8 cellular contexts compared by ENCODE assay signal in the genomic region with DNA sequence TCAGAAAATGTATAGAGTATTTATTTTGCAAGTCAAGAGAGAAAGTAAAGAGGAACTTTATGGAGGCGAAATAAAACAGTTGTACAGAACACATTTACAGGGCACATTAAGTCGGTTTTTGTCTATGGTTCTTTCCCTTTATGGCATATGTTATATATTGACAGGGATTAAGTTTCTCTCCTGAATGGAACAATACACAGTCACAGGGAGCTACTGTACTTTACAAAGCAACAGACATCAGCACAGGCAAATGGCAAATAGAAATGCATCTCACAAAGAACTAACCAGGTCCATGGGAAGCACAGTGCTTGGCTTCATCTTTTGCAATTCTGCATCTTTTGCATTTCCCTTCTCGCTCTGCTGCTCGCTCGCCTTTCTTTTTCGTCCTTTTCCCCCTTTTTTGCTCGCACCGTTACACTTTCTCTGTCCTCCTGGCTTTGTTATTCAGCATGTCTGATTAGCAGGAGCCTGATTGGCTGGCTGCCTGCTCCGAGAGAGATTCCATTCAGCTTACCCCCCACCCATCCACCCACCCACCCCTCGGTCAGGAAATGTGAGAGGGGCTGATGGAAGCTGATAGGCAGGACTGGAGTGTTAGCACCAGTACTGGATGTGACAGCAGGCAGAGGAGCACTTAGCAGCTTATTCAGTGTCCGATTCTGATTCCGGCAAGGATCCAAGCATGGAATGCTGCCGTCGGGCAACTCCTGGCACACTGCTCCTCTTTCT. TPM values are rescaled to one million over a fixed set of nuclear protein-coding genes. Genes with fewer than 3 reads are reported as not detected.
DNase-seq lines count a peak whose midpoint lies in the region; ATAC-seq and TF ChIP-seq lines count a peak whose summit lies in the region.

A gene with protein sequence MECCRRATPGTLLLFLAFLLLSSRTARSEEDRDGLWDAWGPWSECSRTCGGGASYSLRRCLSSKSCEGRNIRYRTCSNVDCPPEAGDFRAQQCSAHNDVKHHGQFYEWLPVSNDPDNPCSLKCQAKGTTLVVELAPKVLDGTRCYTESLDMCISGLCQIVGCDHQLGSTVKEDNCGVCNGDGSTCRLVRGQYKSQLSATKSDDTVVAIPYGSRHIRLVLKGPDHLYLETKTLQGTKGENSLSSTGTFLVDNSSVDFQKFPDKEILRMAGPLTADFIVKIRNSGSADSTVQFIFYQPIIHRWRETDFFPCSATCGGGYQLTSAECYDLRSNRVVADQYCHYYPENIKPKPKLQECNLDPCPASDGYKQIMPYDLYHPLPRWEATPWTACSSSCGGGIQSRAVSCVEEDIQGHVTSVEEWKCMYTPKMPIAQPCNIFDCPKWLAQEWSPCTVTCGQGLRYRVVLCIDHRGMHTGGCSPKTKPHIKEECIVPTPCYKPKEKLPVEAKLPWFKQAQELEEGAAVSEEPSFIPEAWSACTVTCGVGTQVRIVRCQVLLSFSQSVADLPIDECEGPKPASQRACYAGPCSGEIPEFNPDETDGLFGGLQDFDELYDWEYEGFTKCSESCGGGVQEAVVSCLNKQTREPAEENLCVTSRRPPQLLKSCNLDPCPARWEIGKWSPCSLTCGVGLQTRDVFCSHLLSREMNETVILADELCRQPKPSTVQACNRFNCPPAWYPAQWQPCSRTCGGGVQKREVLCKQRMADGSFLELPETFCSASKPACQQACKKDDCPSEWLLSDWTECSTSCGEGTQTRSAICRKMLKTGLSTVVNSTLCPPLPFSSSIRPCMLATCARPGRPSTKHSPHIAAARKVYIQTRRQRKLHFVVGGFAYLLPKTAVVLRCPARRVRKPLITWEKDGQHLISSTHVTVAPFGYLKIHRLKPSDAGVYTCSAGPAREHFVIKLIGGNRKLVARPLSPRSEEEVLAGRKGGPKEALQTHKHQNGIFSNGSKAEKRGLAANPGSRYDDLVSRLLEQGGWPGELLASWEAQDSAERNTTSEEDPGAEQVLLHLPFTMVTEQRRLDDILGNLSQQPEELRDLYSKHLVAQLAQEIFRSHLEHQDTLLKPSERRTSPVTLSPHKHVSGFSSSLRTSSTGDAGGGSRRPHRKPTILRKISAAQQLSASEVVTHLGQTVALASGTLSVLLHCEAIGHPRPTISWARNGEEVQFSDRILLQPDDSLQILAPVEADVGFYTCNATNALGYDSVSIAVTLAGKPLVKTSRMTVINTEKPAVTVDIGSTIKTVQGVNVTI (N-terminal part only) (plus strand): TSS at position 603 of the 729 bp plus-strand sequence. CDS start 80 bp downstream, at position 683.

- WGBS in ectodermal cell, 2 experiments, result 7 to 8% methylated on average over 13 of the region's 14 CpGs
- 8 to 11% methylated on average over 14 of the region's 14 CpGs for WGBS in lung, 2 donors

- no peak for TF ChIP-seq CTCF in lung (IDR thresholded peaks at IDR 0.05; ENCODE audit: control extremely low read depth, extremely low read depth)

- ATAC-seq in lung (ENCODE audit: insufficient read depth, low FRiP score) (peak; percentile 42), GM18520 (IDR thresholded peaks at IDR 0.05; ENCODE audit: unreplicated experiment) (no peak), GM21576 (IDR thresholded peaks at IDR 0.05; ENCODE audit: unreplicated experiment) (no peak)

- DNase-seq in NCI-H2081 (lab: John Stamatoyannopoulos, UW) (peak; percentile 14 to 47), NCI-H2081 treated with DMSO at 0.1 percent for 48 hours (lab: John Stamatoyannopoulos, UW) (no peak), lung (ENCODE audit: low spot score) (peak; percentile 31), ureter (ENCODE audit: low spot score) (no peak), SW480 (ENCODE audit: low spot score) (no peak)

- H3K36me3 ChIP-seq in ectodermal cell (ENCODE audit: control insufficient read depth, insufficient read depth, low read length) (no peaks in the 10 kb centered on the region), lung (ENCODE audit: control insufficient read depth in 2 of 2, insufficient read depth in 2 of 2, low read length in 2 of 2) (no peaks in the 10 kb centered on the region)

- no peak within 1 kb of the TSS for H3K27ac ChIP-seq in ectodermal cell (ENCODE audit: insufficient read depth, low read depth, low read length, poor library complexity, severe bottlenecking)
- no peak within 1 kb of the TSS for H3K27ac ChIP-seq in lung (ENCODE audit: low read depth in 1 of 2, low read length in 1 of 2)

- H3K9me3 ChIP-seq in ectodermal cell (ENCODE audit: control insufficient read depth, low read length) (no peaks in the 10 kb centered on the region), lung (ENCODE audit: control insufficient read depth in 2 of 2, insufficient read depth in 1 of 2, low read length in 1 of 2) (peaks cover 0 to 2% of the 10 kb centered on the region in 2 donors)

- no peaks in the 10 kb centered on the region for H3K27me3 ChIP-seq in ectodermal cell (ENCODE audit: control insufficient read depth, insufficient read depth, low read length, poor library complexity, severe bottlenecking)
- no peaks in the 10 kb centered on the region for H3K27me3 ChIP-seq in lung (ENCODE audit: control insufficient read depth, insufficient read depth)

- H3K4me1 ChIP-seq in ectodermal cell (ENCODE audit: control insufficient read depth, insufficient read depth, low read length) (peaks cover 24% of the 10 kb centered on the region), lung (ENCODE audit: control insufficient read depth in 2 of 2, insufficient read depth in 2 of 2, low read length in 2 of 2) (peaks cover 1 to 10% of the 10 kb centered on the region in 2 donors)

- H3K4me3 ChIP-seq in ectodermal cell (ENCODE audit: insufficient read depth, low read depth, low read length) (peak within 1 kb of the TSS; percentile 35), lung (no peak within 1 kb of the TSS)

RNA-seq across cellular contexts. Expression of the gene that starts here (rescaled TPM):
- polyA plus RNA-seq in ectodermal cell (2013, experiment 1 of 4), result 2.1 TPM
- polyA plus RNA-seq in ectodermal cell (2013, experiment 2 of 4), result 1.9 TPM
- polyA plus RNA-seq in ectodermal cell (2013, experiment 3 of 4), result 1.8 TPM
- 1.9 TPM for polyA plus RNA-seq in ectodermal cell (2013, experiment 4 of 4)
- total RNA-seq in lung (10 to 100 TPM in 1 of 2 donors, 1 to 10 TPM in 1; 2.2 to 36.2 TPM), ureter (11.5 TPM)
- polyA plus RNA-seq in lung, result under 1 TPM; 0.25 to 0.55 TPM

Comparison
In these comparisons a context has a peak if more than half of its experiments do, and no peak if none do; other contexts are left out.
1. DNase-seq: peak in NCI-H2081 (2 of 2) and lung (single experiment); none in NCI-H2081 treated with DMSO at 0.1 percent for 48 hours (single experiment), ureter (single experiment) and SW480 (single experiment).